ENCODE assay signal across 9 cellular contexts in the genomic region with DNA sequence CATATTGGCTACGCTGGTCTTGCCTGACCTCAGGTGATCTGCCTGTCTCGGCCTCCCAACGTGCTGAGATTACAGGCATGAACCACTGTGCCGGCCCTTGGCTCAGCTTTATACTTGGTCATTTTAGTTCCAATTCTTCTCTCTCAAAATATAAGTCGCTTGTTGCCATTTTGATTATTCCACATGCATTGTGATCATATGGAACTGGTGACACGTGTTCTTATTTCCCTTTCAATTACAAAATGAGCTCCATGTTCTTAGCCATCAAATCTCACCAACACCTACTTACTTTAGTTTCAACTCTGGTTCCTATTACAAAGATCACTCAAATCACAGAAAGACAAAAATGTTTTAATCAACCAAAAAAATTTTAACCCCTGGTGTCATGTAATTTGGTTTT.
"Had no signal": no experiment of that assay in that cellular context is flagged by ENCODE, and none has a peak within 500 bp of the region (broad histone marks: within the 10 kb centered on the region; RNA-seq: fewer than 3 reads in every experiment).

No MANE protein-coding gene starts in this region.

- H3K4me3 ChIP-seq: GM23248, HAP-1, K562 had no signal

- H3K9me3 ChIP-seq: HAP-1 had no signal

- H3K4me1 ChIP-seq: HAP-1 had no signal

- H3K27ac Mint-ChIP-seq: HFFc6 had no signal

- DNase-seq: GM23248, GOT3, H7, HFFc6, IMR-90 had no signal

- FAIRE-seq: K562 had no signal

- H3K4me3 Mint-ChIP-seq: HFFc6 had no signal

- ATAC-seq: HCT116, K562 had no signal

- H3K36me3 ChIP-seq: HAP-1 had no signal

- H3K27ac ChIP-seq: GM23248, HL-60 had no signal

- H3K9ac ChIP-seq: GM23248 had no signal
